In genomic region chr5:178895615-178896571, GRCh38 we compare ENCODE assay signal across 8 cellular contexts. TPM values are rescaled to one million over a fixed set of nuclear protein-coding genes. Genes with fewer than 3 reads are reported as not detected.
DNase-seq lines count a peak whose midpoint lies in the region; ATAC-seq and TF ChIP-seq lines count a peak whose summit lies in the region.

TSS of gene ZFP2 (plus strand) at chr5:178895913. CDS start at chr5:178931314, 35,401 bp downstream.

- in situ Hi-C loops in brain microvascular endothelial cell (cut with HindIII; ENCODE audit: low pct_ligation_motif_present, low sequenced_read_pairs), result no loop called here

- H3K4me3 ChIP-seq in BJ (ENCODE audit: low read depth, low read length) (peak within 1 kb of the TSS; percentile 72), brain microvascular endothelial cell (ENCODE audit: low read depth, low read length) (peak within 1 kb of the TSS; percentile 71), iPS-11a (ENCODE audit: low read depth, low read length) (peak within 1 kb of the TSS; percentile 78), rectal smooth muscle tissue (ENCODE audit: low read length) (peak within 1 kb of the TSS; percentile 76)

- H3K27me3 ChIP-seq in BJ (ENCODE audit: control insufficient read depth, insufficient read depth, low read length) (no peaks in the 10 kb centered on the region), brain microvascular endothelial cell (replicated peaks) (no peaks in the 10 kb centered on the region), rectal smooth muscle tissue (ENCODE audit: control insufficient read depth, insufficient read depth, low read length) (no peaks in the 10 kb centered on the region)

- TF ChIP-seq CTCF in BJ (IDR thresholded peaks at IDR 0.05; ENCODE audit: insufficient read depth, low read depth, low read length) (no peak), brain microvascular endothelial cell (IDR thresholded peaks at IDR 0.05; ENCODE audit: low read depth, low read length, missing control alignments) (no peak)

- no peak within 1 kb of the TSS for H3K27ac ChIP-seq in brain microvascular endothelial cell
- peak within 1 kb of the TSS; percentile 61 for H3K27ac ChIP-seq in rectal smooth muscle tissue (ENCODE audit: low read depth, low read length)

- no peak for DNase-seq in BJ (ENCODE audit: low read depth)
- DNase-seq in brain microvascular endothelial cell, result peak; percentile 46

- no peaks in the 10 kb centered on the region for H3K4me1 ChIP-seq in rectal smooth muscle tissue (ENCODE audit: control insufficient read depth, insufficient read depth, low read length)

- ATAC-seq in HG03108 (IDR thresholded peaks at IDR 0.05; ENCODE audit: unreplicated experiment) (peak; percentile 72), SK-N-SH treated with all-trans-retinoic acid at 6 μM for 48 hours (peak; percentile 99), GM18873 (IDR thresholded peaks at IDR 0.05; ENCODE audit: low FRiP score, unreplicated experiment) (no peak), GM18517 (IDR thresholded peaks at IDR 0.05; ENCODE audit: unreplicated experiment) (no peak)

- H3K9ac ChIP-seq in rectal smooth muscle tissue (ENCODE audit: low read length), result peak within 1 kb of the TSS; percentile 2

- H3K36me3 ChIP-seq in BJ (ENCODE audit: control insufficient read depth, insufficient read depth, low read length), result no peaks in the 10 kb centered on the region
- no peaks in the 10 kb centered on the region for H3K36me3 ChIP-seq in brain microvascular endothelial cell (replicated peaks)
- H3K36me3 ChIP-seq in rectal smooth muscle tissue (ENCODE audit: control insufficient read depth, insufficient read depth, low read length), result no peaks in the 10 kb centered on the region

- CTCF ChIA-PET in BJ (lab: Yijun Ruan, JAX), result no interaction called here

- POLR2A ChIA-PET in BJ (lab: Charles Lee), result interaction anchor here (0.5 kb wide), 1 partner anchor 205 kb away, joined by 4 read pairs; no protein-coding TSS in a partner anchor

TF ChIP-seq in SK-N-SH treated with all-trans-retinoic acid at 6 μM for 48 hours, 23 proteins besides CTCF, POLR2A, EP300 and RAD21:
- TF ChIP-seq ZNF565 (CRISPR knock-in tag; conservative IDR thresholded peaks at IDR 0.05; ENCODE audit: low read depth) (no peak), BACH2 (CRISPR knock-in tag; IDR thresholded peaks at IDR 0.05; ENCODE audit: borderline replicate concordance) (no peak), ZNF70 (CRISPR knock-in tag; IDR thresholded peaks at IDR 0.05) (no peak), CREB5 (CRISPR knock-in tag; IDR thresholded peaks at IDR 0.05; ENCODE audit: low read depth) (no peak), CSRNP3 (CRISPR knock-in tag; IDR thresholded peaks at IDR 0.05) (no peak), ESRRG (CRISPR knock-in tag; IDR thresholded peaks at IDR 0.05) (no peak), ZC3H10 (CRISPR knock-in tag; IDR thresholded peaks at IDR 0.05) (no peak), ISL1 (CRISPR knock-in tag; IDR thresholded peaks at IDR 0.05) (no peak), GLIS3 (CRISPR knock-in tag; IDR thresholded peaks at IDR 0.05) (no peak), RARB (CRISPR knock-in tag; IDR thresholded peaks at IDR 0.05) (no peak), ZFP30 (CRISPR knock-in tag; IDR thresholded peaks at IDR 0.05) (no peak), PPARA (CRISPR knock-in tag; IDR thresholded peaks at IDR 0.05; ENCODE audit: borderline replicate concordance) (no peak), ARNTL (CRISPR knock-in tag; IDR thresholded peaks at IDR 0.05; ENCODE audit: borderline replicate concordance, low read depth) (no peak), TOX (CRISPR knock-in tag; IDR thresholded peaks at IDR 0.05; ENCODE audit: borderline replicate concordance) (no peak), ZNF8 (CRISPR knock-in tag; IDR thresholded peaks at IDR 0.05) (no peak), TCF4 (CRISPR knock-in tag; IDR thresholded peaks at IDR 0.05; ENCODE audit: borderline replicate concordance) (no peak), ZFP3 (CRISPR knock-in tag; IDR thresholded peaks at IDR 0.05) (no peak), POU6F1 (CRISPR knock-in tag; IDR thresholded peaks at IDR 0.05; ENCODE audit: borderline replicate concordance, low read depth) (no peak)

RNA-seq across cellular contexts. Expression of gene ZFP2, which starts in this region (rescaled TPM):
- 0.17 and 0.32 TPM in 2 replicates for polyA plus RNA-seq in BJ (2011; rRNA removed)
- polyA minus RNA-seq in BJ (2011; rRNA and poly(A)+ RNA removed), result 0.38 TPM in 1 of 2 replicates, not detected in the other

Comparison
In these comparisons a context has a peak if more than half of its experiments do, and no peak if none do; other contexts are left out.
1. ATAC-seq: peak in HG03108 (single experiment) and SK-N-SH treated with all-trans-retinoic acid at 6 μM for 48 hours (single experiment); none in GM18873 (single experiment) and GM18517 (single experiment).
2. Peak in every context shown above with its lines, with median percentiles within 50 percentile points of each other: H3K4me3 ChIP-seq.